9 cellular contexts compared by ENCODE assay signal in the genomic region with DNA sequence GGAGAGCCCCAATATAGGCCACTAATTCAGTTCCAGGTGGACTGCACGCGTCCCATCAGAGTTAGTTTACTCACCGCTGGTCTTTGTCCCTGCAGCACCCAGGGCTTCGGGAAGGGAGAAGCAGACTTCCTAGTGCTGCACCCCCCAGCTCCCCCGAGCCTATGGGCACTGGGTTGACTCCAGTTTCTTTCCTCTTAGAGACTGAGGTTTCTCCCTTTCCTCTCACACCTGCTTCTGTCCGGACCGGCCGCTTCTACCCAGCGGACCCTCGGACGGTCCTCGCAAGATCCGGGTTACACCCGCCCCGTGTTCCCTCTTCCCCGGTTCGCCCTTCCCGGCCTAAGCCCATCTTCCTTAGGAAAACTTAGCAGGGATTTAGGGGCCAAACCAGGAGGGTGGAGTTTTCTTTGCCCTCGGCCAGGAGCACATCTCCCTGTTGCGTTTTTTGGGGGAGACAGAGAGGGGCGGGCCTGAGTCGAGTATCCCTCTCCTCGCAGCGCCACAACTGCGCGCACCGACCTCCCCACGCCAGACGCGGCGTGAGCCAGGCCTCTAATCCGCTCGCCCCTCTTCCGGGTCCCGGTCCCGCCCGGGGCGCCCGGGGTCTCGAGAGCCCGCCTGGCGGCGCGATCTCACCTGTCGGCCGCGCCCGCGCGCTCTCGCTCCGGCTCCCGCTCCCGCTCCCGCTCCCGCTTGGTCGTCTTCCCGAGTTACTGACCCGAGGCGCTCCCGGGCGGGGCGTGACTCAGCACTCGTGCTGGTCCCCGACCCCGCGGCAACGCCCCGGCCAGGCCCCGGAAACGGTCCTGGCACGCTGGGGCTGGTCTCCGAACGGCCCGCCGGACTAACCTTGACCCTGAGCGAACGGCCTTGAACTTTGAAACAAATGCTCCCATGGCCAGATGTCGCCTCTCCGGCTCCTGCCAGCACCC. TPM values are rescaled to one million over a fixed set of nuclear protein-coding genes. Genes with fewer than 3 reads are reported as not detected.
A peak's percentile ranks its signal among the peaks of the same experiment; 100 is the strongest.
DNase-seq lines count a peak whose midpoint lies in the region; ATAC-seq, FAIRE-seq and TF ChIP-seq lines count a peak whose summit lies in the region.
"Had no signal": no experiment of that assay in that cellular context is flagged by ENCODE, and none has a peak within 500 bp of the region (broad histone marks: within the 10 kb centered on the region; RNA-seq: fewer than 3 reads in every experiment).

A gene (minus strand): TSS at position 728 of the 932 bp plus-strand sequence. CDS start 8,741 bp downstream, outside the sequence.

- no peaks in the 10 kb centered on the region for H3K9me3 Mint-ChIP-seq in T-helper 1 cell treated with Interleukin-12 subunit alpha and Interleukin-12 subunit beta and Interleukin-4 antibody, amounts not matched to agents 30 μg/mL and 1 μg/mL, for 36 hours
- no peaks in the 10 kb centered on the region for H3K9me3 Mint-ChIP-seq in central memory CD8-positive, alpha-beta T cell

- intact Hi-C loops in kidney (cut with DNase I): no loop called here

- H3K4me1 Mint-ChIP-seq in T-helper 1 cell treated with Interleukin-12 subunit alpha and Interleukin-12 subunit beta and Interleukin-4 antibody, amounts not matched to agents 30 μg/mL and 1 μg/mL, for 36 hours (ENCODE audit: low read depth): peaks cover 10% of the 10 kb centered on the region
- H3K4me1 Mint-ChIP-seq in central memory CD8-positive, alpha-beta T cell: peaks cover 29% of the 10 kb centered on the region

- H3K4me3 ChIP-seq in kidney (ENCODE audit: low read length in 2 of 2): peak within 1 kb of the TSS; percentile 66 to 77

- no peak for FAIRE-seq in kidney (lab: Jason Lieb, UNC)
- FAIRE-seq: endometrium had no signal

- ATAC-seq in GM19463 (IDR thresholded peaks at IDR 0.05; ENCODE audit: unreplicated experiment) (peak; percentile 85), HG03469 (IDR thresholded peaks at IDR 0.05; ENCODE audit: unreplicated experiment) (peak; percentile 51)
- peak; percentile 78 for ATAC-seq in central memory CD8-positive, alpha-beta T cell (replicated peaks; ENCODE audit: extremely low read depth, poor library complexity, severe bottlenecking)

- no peaks in the 10 kb centered on the region for H3K9me3 ChIP-seq in kidney (ENCODE audit: control insufficient read depth in 1 of 2, low read length in 2 of 2)

- H3K27ac Mint-ChIP-seq in T-helper 1 cell treated with Interleukin-12 subunit alpha and Interleukin-12 subunit beta and Interleukin-4 antibody, amounts not matched to agents 30 μg/mL and 1 μg/mL, for 36 hours: peak within 1 kb of the TSS; percentile 59
- peak within 1 kb of the TSS; percentile 97 for H3K27ac Mint-ChIP-seq in central memory CD8-positive, alpha-beta T cell (ENCODE audit: low read depth)

- H3K36me3 ChIP-seq in kidney (ENCODE audit: control insufficient read depth in 1 of 2, insufficient read depth in 2 of 2, low read length in 2 of 2): no peaks in the 10 kb centered on the region

- H3K27me3 Mint-ChIP-seq in T-helper 1 cell treated with Interleukin-12 subunit alpha and Interleukin-12 subunit beta and Interleukin-4 antibody, amounts not matched to agents 30 μg/mL and 1 μg/mL, for 36 hours (ENCODE audit: low read depth): no peaks in the 10 kb centered on the region
- H3K27me3 Mint-ChIP-seq in central memory CD8-positive, alpha-beta T cell: no peaks in the 10 kb centered on the region

- peak within 1 kb of the TSS; percentile 65 to 77 for H3K27ac ChIP-seq in kidney (ENCODE audit: low read depth in 2 of 2, low read length in 2 of 2)

- DNase-seq in G401 (ENCODE audit: low spot score): peak; percentile 25
- DNase-seq in central memory CD8-positive, alpha-beta T cell (ENCODE audit: low spot score in 2 of 2): peak in 1 of 2 donors; percentile 23
- DNase-seq in kidney: peak; percentile 94
- DNase-seq in stimulated activated CD4-positive, alpha-beta T cell treated with anti-CD3 and anti-CD28 coated beads, Interleukin-1b, Interleukin-23, amount 100 ng/mL, for 48 hours: peak; percentile 26
- DNase-seq in NCI-H2107 treated with DMSO at 0.1 percent for 48 hours (lab: John Stamatoyannopoulos, UW; ENCODE audit: unreplicated experiment): no peak

- H3K4me3 Mint-ChIP-seq in T-helper 1 cell treated with Interleukin-12 subunit alpha and Interleukin-12 subunit beta and Interleukin-4 antibody, amounts not matched to agents 30 μg/mL and 1 μg/mL, for 36 hours: peak within 1 kb of the TSS; percentile 78
- peak within 1 kb of the TSS; percentile 89 for H3K4me3 Mint-ChIP-seq in central memory CD8-positive, alpha-beta T cell

- TF ChIP-seq CTCF in kidney (IDR thresholded peaks at IDR 0.05; ENCODE audit: borderline replicate concordance, extremely low read depth, insufficient read depth): no peak

- peak within 1 kb of the TSS; percentile 72 to 91 for H3K9ac ChIP-seq in kidney (ENCODE audit: low read length in 2 of 2)

- peaks cover 2% of the 10 kb centered on the region for H3K36me3 Mint-ChIP-seq in T-helper 1 cell treated with Interleukin-12 subunit alpha and Interleukin-12 subunit beta and Interleukin-4 antibody, amounts not matched to agents 30 μg/mL and 1 μg/mL, for 36 hours (ENCODE audit: low read depth)
- peaks cover 12% of the 10 kb centered on the region for H3K36me3 Mint-ChIP-seq in central memory CD8-positive, alpha-beta T cell (ENCODE audit: insufficient read depth)

- in situ Hi-C loops in G401 (cut with HindIII; ENCODE audit: low sequenced_read_pairs): no loop called here

- peaks cover 6 to 10% of the 10 kb centered on the region in 2 donors for H3K4me1 ChIP-seq in kidney (ENCODE audit: control insufficient read depth in 1 of 2, insufficient read depth in 1 of 2, low read depth in 1 of 2, low read length in 2 of 2)

RNA-seq across cellular contexts. Expression of the gene that starts here (rescaled TPM):
- total RNA-seq in G401 (2014; rRNA removed; shearing (Covaris generic)): 0.74 and 0.78 TPM in 2 replicates
- total RNA-seq in kidney: 12.7 TPM
- polyA plus RNA-seq in kidney (ENCODE audit: insufficient read depth, low read depth, low replicate concordance): 14.8 TPM

Comparison
In these comparisons a context has a peak if more than half of its experiments do, and no peak if none do; other contexts are left out.
1. Peak in DNase-seq in G401; RNA of the gene not detected or under 1 TPM.